ENCODE assay signal across 1 cellular context in genomic region chr7:728602-729001, GRCh38.
TF ChIP-seq lines count a peak whose summit lies in the region.

No MANE protein-coding gene starts in this region.

TF ChIP-seq in HepG2, 621 proteins besides CTCF, POLR2A, EP300 and RAD21:
- TF ChIP-seq MYNN (CRISPR knock-in tag; IDR thresholded peaks at IDR 0.05; ENCODE audit: low read depth) = no peak
